19 cellular contexts compared by ENCODE assay signal in the genomic region with DNA sequence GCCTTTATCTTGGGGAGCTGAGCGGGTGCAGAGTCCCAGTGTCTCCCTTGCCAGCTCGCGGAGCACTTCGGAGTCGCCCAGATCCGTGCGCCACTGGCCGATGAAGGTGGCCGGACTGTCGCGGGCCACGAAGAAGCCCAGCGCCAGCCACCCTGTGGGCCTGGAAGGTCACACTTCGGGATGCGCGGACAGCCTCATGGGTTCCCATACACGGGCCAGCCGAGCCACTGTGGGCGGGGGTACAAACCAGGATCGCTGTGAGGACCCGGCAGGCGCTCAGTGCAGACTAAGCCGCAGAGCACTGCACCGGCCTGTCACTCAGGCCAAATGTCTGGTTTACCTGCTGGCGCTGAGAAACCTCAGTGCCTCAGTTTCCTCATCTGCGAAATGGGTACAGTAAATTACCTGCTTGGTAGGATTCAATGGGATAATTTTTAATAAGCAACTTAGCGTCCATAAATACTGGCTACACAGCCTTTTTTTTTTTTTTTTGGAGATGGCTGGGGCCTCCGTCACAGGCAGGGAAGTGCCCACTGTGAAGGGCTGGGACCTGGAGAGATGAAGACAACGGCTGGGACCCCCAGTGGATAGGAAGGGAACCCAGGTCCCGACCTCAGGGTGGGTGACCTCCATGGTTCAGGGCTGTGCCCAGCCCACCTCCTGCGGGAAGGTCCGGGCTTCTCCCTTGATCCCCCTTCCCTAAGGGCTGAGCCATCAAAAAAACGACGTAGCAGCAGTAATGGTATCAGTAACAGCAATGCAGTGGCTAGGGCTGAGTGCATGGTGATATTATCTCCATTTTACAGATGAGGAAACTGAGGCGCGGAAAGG.
"Had no signal": no experiment of that assay in that cellular context is flagged by ENCODE, and none has a peak within 500 bp of the region (broad histone marks: within the 10 kb centered on the region; RNA-seq: fewer than 3 reads in every experiment).

No MANE protein-coding gene starts in this region.

- H3K27me3 ChIP-seq: hepatocyte, ovary, vagina had no signal

- H3K4me1 Mint-ChIP-seq: natural killer cell; stimulated activated effector memory CD8-positive, alpha-beta T cell treated with anti-CD3 and anti-CD28 coated beads, Interleukin-12 subunit alpha, Interleukin-12 subunit beta, amount 100 ng/mL, for 72 hours had no signal

- H3K27ac Mint-ChIP-seq: endodermal cell; natural killer cell; progenitor cell of endocrine pancreas; stimulated activated effector memory CD8-positive, alpha-beta T cell treated with anti-CD3 and anti-CD28 coated beads, Interleukin-12 subunit alpha, Interleukin-12 subunit beta, amount 100 ng/mL, for 72 hours had no signal

- H3K4me3 ChIP-seq: hepatocyte, ovary, tibial artery, upper lobe of left lung, vagina had no signal

- H3K4me1 ChIP-seq: foreskin keratinocyte, vagina had no signal

- H3K4me3 Mint-ChIP-seq: endodermal cell; natural killer cell; neural crest cell; stimulated activated effector memory CD8-positive, alpha-beta T cell treated with anti-CD3 and anti-CD28 coated beads, Interleukin-12 subunit alpha, Interleukin-12 subunit beta, amount 100 ng/mL, for 72 hours had no signal

- H3K9me3 Mint-ChIP-seq: endodermal cell; natural killer cell; neural crest cell; stimulated activated effector memory CD8-positive, alpha-beta T cell treated with anti-CD3 and anti-CD28 coated beads, Interleukin-12 subunit alpha, Interleukin-12 subunit beta, amount 100 ng/mL, for 72 hours had no signal

- H3K27ac ChIP-seq: foreskin keratinocyte, hepatocyte, ovary, tibial artery, upper lobe of left lung, vagina had no signal

- ATAC-seq: left lobe of liver, natural killer cell had no signal

- H3K36me3 ChIP-seq: ovary, tibial artery, upper lobe of left lung, vagina had no signal

- H3K9me3 ChIP-seq: ovary, tibial artery, upper lobe of left lung, vagina had no signal

- H3K36me3 Mint-ChIP-seq: natural killer cell; stimulated activated effector memory CD8-positive, alpha-beta T cell treated with anti-CD3 and anti-CD28 coated beads, Interleukin-12 subunit alpha, Interleukin-12 subunit beta, amount 100 ng/mL, for 72 hours had no signal

- DNase-seq: dermis blood vessel endothelial cell; effector CD4-positive, alpha-beta T cell; endodermal cell; erythroblast; foreskin keratinocyte; natural killer cell; nucleus accumbens; ovary; stimulated activated CD4-positive, alpha-beta T cell treated with anti-CD3 and anti-CD28 coated beads, Interleukin-4, amount 100 ng/mL, for 1 hour; stimulated activated CD8-positive, alpha-beta memory T cell treated with anti-CD3 and anti-CD28 coated beads, Interleukin-4, amount 100 ng/mL, for 48 hours; stimulated activated naive CD8-positive, alpha-beta T cell treated with anti-CD3 and anti-CD28 coated beads, Interleukin-15, Interleukin-2, amounts not matched to agents 100 U/mL and 50 U/mL, for 24 hours; tibial artery had no signal
